10 cellular contexts compared by ENCODE assay signal in genomic region chr3:113839551-113839950, GRCh38. TPM values are rescaled to one million over a fixed set of nuclear protein-coding genes. Genes with fewer than 3 reads are reported as not detected.
DNase-seq lines count a peak whose midpoint lies in the region; ATAC-seq and TF ChIP-seq lines count a peak whose summit lies in the region.
"Had no signal": no experiment of that assay in that cellular context is flagged by ENCODE, and none has a peak within 500 bp of the region (broad histone marks: within the 10 kb centered on the region; RNA-seq: fewer than 3 reads in every experiment).

No MANE protein-coding gene starts in this region.

- H3K4me1 ChIP-seq in left ventricle myocardium inferior = peaks cover 12% of the 10 kb centered on the region
- H3K4me1 ChIP-seq in right atrium auricular region = no peaks in the 10 kb centered on the region

- peak overlapping the region; percentile 73 for H3K4me3 Mint-ChIP-seq in activated naive CD8-positive, alpha-beta T cell treated with anti-CD3 and anti-CD28 coated beads, Interleukin-2, amount 50 U/mL, for 24 hours

- intact Hi-C loops in left ventricle myocardium inferior (cut with micrococcal nuclease) = no loop called here

- no peak for ATAC-seq in activated naive CD8-positive, alpha-beta T cell treated with anti-CD3 and anti-CD28 coated beads, Interleukin-2, amount 50 U/mL, for 24 hours
- ATAC-seq in HG03439 (IDR thresholded peaks at IDR 0.05; ENCODE audit: unreplicated experiment) = no peak

- no peak overlapping the region for H3K27ac Mint-ChIP-seq in activated naive CD8-positive, alpha-beta T cell treated with anti-CD3 and anti-CD28 coated beads, Interleukin-2, amount 50 U/mL, for 24 hours

- H3K9me3 ChIP-seq in left ventricle myocardium inferior (replicated peaks) (no peaks in the 10 kb centered on the region), right atrium auricular region (no peaks in the 10 kb centered on the region)

- no peaks in the 10 kb centered on the region for H3K27me3 Mint-ChIP-seq in activated naive CD8-positive, alpha-beta T cell treated with anti-CD3 and anti-CD28 coated beads, Interleukin-2, amount 50 U/mL, for 24 hours

- DNase-seq in left ventricle myocardium inferior (no peak), right atrium auricular region (ENCODE audit: low spot score) (no peak), kidney tubule cell (ENCODE audit: low spot score) (peak; percentile 3), SHP77 treated with DMSO at 0.1 percent for 48 hours (lab: John Stamatoyannopoulos, UW) (no peak), GM03348 (ENCODE audit: low spot score) (no peak)
- no peak for DNase-seq in activated naive CD8-positive, alpha-beta T cell treated with anti-CD3 and anti-CD28 coated beads, Interleukin-2, amount 50 U/mL, for 24 hours
- DNase-seq in stimulated activated CD4-positive, alpha-beta T cell treated with anti-CD3 and anti-CD28 coated beads, Interleukin-4, amount 100 ng/mL, for 4 hours = no peak
- DNase-seq: retina had no signal

- H3K9me3 Mint-ChIP-seq in activated naive CD8-positive, alpha-beta T cell treated with anti-CD3 and anti-CD28 coated beads, Interleukin-2, amount 50 U/mL, for 24 hours = no peaks in the 10 kb centered on the region

- H3K4me3 ChIP-seq in left ventricle myocardium inferior (peak overlapping the region; percentile 70), right atrium auricular region (peak overlapping the region in 1 of 2 donors; percentile 55)

- H3K27ac ChIP-seq in left ventricle myocardium inferior (replicated peaks) = no peak overlapping the region
- H3K27ac ChIP-seq in right atrium auricular region = no peak overlapping the region
- H3K27ac ChIP-seq: cardiac muscle cell had no signal

- H3K4me1 Mint-ChIP-seq in activated naive CD8-positive, alpha-beta T cell treated with anti-CD3 and anti-CD28 coated beads, Interleukin-2, amount 50 U/mL, for 24 hours = peaks cover 7% of the 10 kb centered on the region

- no peaks in the 10 kb centered on the region for H3K36me3 Mint-ChIP-seq in activated naive CD8-positive, alpha-beta T cell treated with anti-CD3 and anti-CD28 coated beads, Interleukin-2, amount 50 U/mL, for 24 hours (ENCODE audit: low read depth)

- TF ChIP-seq CTCF in left ventricle myocardium inferior (IDR thresholded peaks at IDR 0.05; ENCODE audit: borderline replicate concordance) = no peak
- TF ChIP-seq CTCF in right atrium auricular region (IDR thresholded peaks at IDR 0.05) = no peak

- H3K27me3 ChIP-seq in left ventricle myocardium inferior (ENCODE audit: low read depth) (no peaks in the 10 kb centered on the region), right atrium auricular region (no peaks in the 10 kb centered on the region)
- H3K27me3 ChIP-seq: cardiac muscle cell had no signal

- no peaks in the 10 kb centered on the region for H3K36me3 ChIP-seq in left ventricle myocardium inferior
- no peaks in the 10 kb centered on the region for H3K36me3 ChIP-seq in right atrium auricular region
- H3K36me3 ChIP-seq: cardiac muscle cell had no signal

RNA-seq across cellular contexts. Expression of gene GRAMD1C, which starts 1.0 kb away (rescaled TPM):
- 2.0 TPM for total RNA-seq in left ventricle myocardium inferior
- total RNA-seq in right atrium auricular region = 1 to 10 TPM; 1.2 to 3.0 TPM
